In the genomic region with DNA sequence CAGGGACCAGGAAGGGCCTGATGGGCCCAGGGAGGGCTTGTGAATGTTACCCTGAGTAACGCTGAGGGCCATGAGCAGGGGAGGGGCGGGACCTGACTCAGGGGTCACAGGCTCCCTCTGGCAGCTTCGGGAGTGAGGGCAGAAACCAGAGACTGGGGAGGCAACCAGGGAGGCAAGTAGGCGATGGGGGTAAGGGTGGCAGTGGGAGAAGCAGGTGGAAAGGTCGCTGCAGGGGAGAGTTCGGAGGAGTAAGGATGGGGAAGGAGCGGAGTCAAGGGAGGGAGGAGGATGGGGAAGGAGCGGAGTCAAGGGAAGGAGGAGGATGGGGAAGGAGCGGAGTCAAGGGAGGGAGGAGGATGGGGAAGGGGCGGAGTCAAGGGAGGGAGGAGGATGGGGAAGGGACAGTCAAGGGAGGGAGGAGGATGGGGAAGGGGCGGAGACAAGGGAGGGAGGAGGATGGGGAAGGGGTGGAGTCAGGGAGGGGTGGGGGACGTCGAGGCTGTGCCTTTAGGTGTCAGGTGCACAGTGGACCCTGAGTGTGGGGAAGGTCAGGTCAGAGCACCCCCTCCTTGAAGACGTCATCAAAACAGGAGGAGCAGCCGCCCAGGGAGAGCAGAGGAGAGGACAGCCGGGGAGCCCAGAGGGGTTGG, we compare ENCODE assay signal across 10 cellular contexts. TPM values are rescaled to one million over a fixed set of nuclear protein-coding genes. Genes with fewer than 3 reads are reported as not detected.
DNase-seq lines count a peak whose midpoint lies in the region; ATAC-seq and TF ChIP-seq lines count a peak whose summit lies in the region.
"Had no signal": no experiment of that assay in that cellular context is flagged by ENCODE, and none has a peak within 500 bp of the region (broad histone marks: within the 10 kb centered on the region; RNA-seq: fewer than 3 reads in every experiment).

No MANE protein-coding gene starts in this region.

- TF ChIP-seq CTCF in WERI-Rb-1 (IDR thresholded peaks at IDR 0.05; ENCODE audit: low read depth, low read length) = no peak
- TF ChIP-seq CTCF in smooth muscle cell (IDR thresholded peaks at IDR 0.05; ENCODE audit: borderline replicate concordance, insufficient read depth, poor library complexity, severe bottlenecking) = no peak

- H3K4me1 ChIP-seq in smooth muscle cell (ENCODE audit: low read depth) = peaks cover 7% of the 10 kb centered on the region

- peak overlapping the region; percentile 84 for H2AFZ ChIP-seq in smooth muscle cell (ENCODE audit: low read depth)

- peak; percentile 38 for DNase-seq in DMS153 (lab: John Stamatoyannopoulos, UW)
- no peak for DNase-seq in DMS153 treated with DMSO at 0.1 percent for 48 hours (lab: John Stamatoyannopoulos, UW; ENCODE audit: unreplicated experiment)
- peak; percentile 50 for DNase-seq in WERI-Rb-1
- DNase-seq in left cardiac atrium = peak; percentile 47
- no peak for DNase-seq in smooth muscle cell (lab: John Stamatoyannopoulos, UW; ENCODE audit: unreplicated experiment)
- no peak for DNase-seq in glomerular visceral epithelial cell (ENCODE audit: extremely low spot score)
- no peak for DNase-seq in SKM-1 (lab: John Stamatoyannopoulos, UW; ENCODE audit: unreplicated experiment)
- DNase-seq: esophagus squamous epithelium had no signal

- WGBS in smooth muscle cell (ENCODE audit: low lambda C conversion rate) = 13% methylated on average over 7 of the region's 16 CpGs

- H3K36me3 ChIP-seq in WERI-Rb-1 = no peaks in the 10 kb centered on the region
- no peaks in the 10 kb centered on the region for H3K36me3 ChIP-seq in smooth muscle cell (ENCODE audit: low read depth)
- H3K36me3 ChIP-seq: esophagus squamous epithelium had no signal

- no peaks in the 10 kb centered on the region for H3K79me2 ChIP-seq in smooth muscle cell (ENCODE audit: low read depth)

- H4K20me1 ChIP-seq in smooth muscle cell (ENCODE audit: low read depth) = no peaks in the 10 kb centered on the region

- ATAC-seq in left cardiac atrium (peak in 1 of 2 donors; percentile 42), HG03432 (IDR thresholded peaks at IDR 0.05; ENCODE audit: unreplicated experiment) (no peak)

- H3K9ac ChIP-seq in smooth muscle cell (ENCODE audit: low read depth) = no peak overlapping the region

- H3K4me2 ChIP-seq in smooth muscle cell = peak overlapping the region; percentile 83

- no peaks in the 10 kb centered on the region for H3F3A ChIP-seq in smooth muscle cell (ENCODE audit: low read depth)

- H3K27ac ChIP-seq in WERI-Rb-1 (no peak overlapping the region), smooth muscle cell (ENCODE audit: low read depth) (no peak overlapping the region)
- H3K27ac ChIP-seq: esophagus squamous epithelium had no signal

- H3K4me3 ChIP-seq in WERI-Rb-1 (ENCODE audit: low read depth, low read length) (no peak overlapping the region), smooth muscle cell (peak overlapping the region; percentile 42)

- intact Hi-C loops in left cardiac atrium (cut with DNase I) = no loop called here

- no peaks in the 10 kb centered on the region for H3K9me3 ChIP-seq in WERI-Rb-1 (ENCODE audit: severe bottlenecking)
- no peaks in the 10 kb centered on the region for H3K9me3 ChIP-seq in smooth muscle cell (replicated peaks; ENCODE audit: low read depth)
- H3K9me3 ChIP-seq: esophagus squamous epithelium had no signal

- H3K27me3 ChIP-seq in WERI-Rb-1 (ENCODE audit: insufficient read depth, low read depth, severe bottlenecking) (no peaks in the 10 kb centered on the region), smooth muscle cell (ENCODE audit: low read depth) (no peaks in the 10 kb centered on the region)

RNA-seq across cellular contexts. Expression of a gene that starts 15.5 kb away (rescaled TPM):
- under 1 TPM in 1 of 2 donors, not detected in 1; 0.18 TPM for total RNA-seq in left cardiac atrium
- total RNA-seq in smooth muscle cell = 0.67 and 2.8 TPM in 2 replicates
- 0.56 TPM in 1 of 2 replicates, not detected in the other for polyA plus RNA-seq in smooth muscle cell
- polyA plus RNA-seq: AG04450 had no signal

RNA-seq across cellular contexts. Expression of a gene that starts 28.1 kb away (rescaled TPM):
- total RNA-seq in left cardiac atrium = 1 to 10 TPM; 1.5 to 1.8 TPM
- 1.0 and 18.0 TPM in 2 replicates for total RNA-seq in smooth muscle cell
- polyA plus RNA-seq in smooth muscle cell = 5.3 and 5.7 TPM in 2 replicates

RNA-seq across cellular contexts. Expression of a gene that starts 41.9 kb away (rescaled TPM):
- not detected for total RNA-seq in left cardiac atrium
- total RNA-seq in smooth muscle cell = 1.1 TPM in 1 of 2 replicates, not detected in the other
- 0.80 and 1.8 TPM in 2 replicates for polyA plus RNA-seq in smooth muscle cell
- total RNA-seq: esophagus squamous epithelium had no signal
- polyA plus RNA-seq: AG04450 had no signal

Comparison
In these comparisons a context has a peak if more than half of its experiments do, and no peak if none do; other contexts are left out.
1. DNase-seq: peak in DMS153 (single experiment), WERI-Rb-1 (single experiment) and left cardiac atrium (single experiment); none in DMS153 treated with DMSO at 0.1 percent for 48 hours (single experiment), smooth muscle cell (single experiment), glomerular visceral epithelial cell (single experiment) and SKM-1 (single experiment).